ENCODE assay signal across 1 cellular context in genomic region chr15:101526442-101526841, GRCh38.
A peak's percentile ranks its signal among the peaks of the same experiment; 100 is the strongest.
TF ChIP-seq lines count a peak whose summit lies in the region.

No MANE protein-coding gene starts in this region.

TF ChIP-seq in HepG2, 621 proteins besides CTCF, POLR2A, EP300 and RAD21 (continued from another document and continues in another):
- TF ChIP-seq, protein P1, sequence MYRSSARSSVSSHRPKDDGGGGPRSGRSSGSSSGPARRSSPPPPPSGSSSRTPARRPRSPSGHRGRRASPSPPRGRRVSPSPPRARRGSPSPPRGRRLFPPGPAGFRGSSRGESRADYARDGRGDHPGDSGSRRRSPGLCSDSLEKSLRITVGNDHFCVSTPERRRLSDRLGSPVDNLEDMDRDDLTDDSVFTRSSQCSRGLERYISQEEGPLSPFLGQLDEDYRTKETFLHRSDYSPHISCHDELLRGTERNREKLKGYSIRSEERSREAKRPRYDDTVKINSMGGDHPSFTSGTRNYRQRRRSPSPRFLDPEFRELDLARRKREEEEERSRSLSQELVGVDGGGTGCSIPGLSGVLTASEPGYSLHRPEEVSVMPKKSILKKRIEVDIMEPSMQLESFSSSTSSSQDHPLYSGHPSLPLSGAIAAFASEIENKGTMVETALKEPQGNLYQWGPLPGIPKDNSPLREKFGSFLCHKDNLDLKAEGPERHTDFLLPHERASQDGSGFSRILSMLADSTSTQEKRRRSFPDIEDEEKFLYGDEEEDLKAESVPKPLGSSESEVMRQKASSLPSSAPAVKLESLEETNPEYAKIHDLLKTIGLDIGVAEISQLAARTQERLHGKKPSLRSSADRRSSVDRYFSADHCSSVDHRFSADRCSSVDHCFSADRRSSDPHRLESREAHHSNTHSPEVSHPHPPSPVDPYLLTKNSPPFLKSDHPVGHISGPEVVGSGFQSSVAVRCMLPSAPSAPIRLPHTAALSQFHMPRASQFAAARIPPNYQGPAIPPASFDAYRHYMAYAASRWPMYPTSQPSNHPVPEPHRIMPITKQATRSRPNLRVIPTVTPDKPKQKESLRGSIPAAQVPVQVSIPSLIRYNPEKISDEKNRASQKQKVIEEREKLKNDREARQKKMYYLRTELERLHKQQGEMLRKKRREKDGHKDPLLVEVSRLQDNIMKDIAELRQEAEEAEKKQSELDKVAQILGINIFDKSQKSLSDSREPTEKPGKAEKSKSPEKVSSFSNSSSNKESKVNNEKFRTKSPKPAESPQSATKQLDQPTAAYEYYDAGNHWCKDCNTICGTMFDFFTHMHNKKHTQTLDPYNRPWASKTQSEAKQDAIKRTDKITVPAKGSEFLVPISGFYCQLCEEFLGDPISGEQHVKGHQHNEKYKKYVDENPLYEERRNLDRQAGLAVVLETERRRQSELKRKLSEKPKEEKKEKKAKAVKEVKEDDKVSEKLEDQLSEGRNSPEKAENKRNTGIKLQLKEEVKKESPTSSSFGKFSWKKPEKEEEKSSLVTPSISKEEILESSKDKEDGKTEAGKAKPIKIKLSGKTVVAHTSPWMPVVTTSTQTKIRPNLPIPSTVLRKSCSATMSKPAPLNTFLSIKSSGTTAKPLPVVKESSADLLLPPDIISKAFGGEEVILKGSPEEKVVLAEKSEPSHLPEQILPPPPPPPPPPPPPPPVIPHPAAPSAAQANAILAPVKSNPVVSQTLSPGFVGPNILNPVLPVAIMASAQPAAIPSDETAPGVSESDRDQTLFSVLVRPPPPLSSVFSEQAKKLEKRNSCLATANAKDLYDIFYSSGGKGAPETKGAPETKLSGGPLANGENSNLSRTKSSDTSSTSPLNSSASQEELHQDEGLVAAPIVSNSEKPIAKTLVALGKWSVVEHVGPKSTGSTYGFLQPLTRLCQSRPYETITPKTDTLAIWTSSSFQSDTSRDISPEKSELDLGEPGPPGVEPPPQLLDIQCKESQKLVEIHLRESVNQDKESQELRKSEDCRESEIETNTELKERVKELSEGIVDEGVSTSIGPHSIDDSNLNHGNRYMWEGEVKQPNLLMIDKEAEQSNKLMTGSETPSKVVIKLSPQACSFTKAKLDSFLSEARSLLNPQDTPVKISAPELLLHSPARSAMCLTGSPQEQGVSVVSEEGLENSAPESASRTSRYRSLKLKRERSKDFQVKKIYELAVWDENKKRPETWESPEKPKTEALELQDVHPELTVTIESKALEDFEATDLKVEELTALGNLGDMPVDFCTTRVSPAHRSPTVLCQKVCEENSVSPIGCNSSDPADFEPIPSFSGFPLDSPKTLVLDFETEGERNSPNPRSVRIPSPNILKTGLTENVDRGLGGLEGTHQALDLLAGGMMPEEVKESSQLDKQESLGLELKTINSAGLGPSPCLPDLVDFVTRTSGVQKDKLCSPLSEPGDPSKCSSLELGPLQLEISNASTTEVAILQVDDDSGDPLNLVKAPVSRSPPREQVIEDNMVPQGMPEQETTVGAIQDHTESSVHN (CRISPR knock-in tag; IDR thresholded peaks at IDR 0.05): no peak
- no peak for TF ChIP-seq SIX4 (CRISPR knock-in tag; IDR thresholded peaks at IDR 0.05)
- no peak for TF ChIP-seq ZXDC (CRISPR knock-in tag; IDR thresholded peaks at IDR 0.05)
- TF ChIP-seq YEATS2 (CRISPR knock-in tag; IDR thresholded peaks at IDR 0.05; ENCODE audit: borderline replicate concordance): no peak
- TF ChIP-seq ZMAT3 (CRISPR knock-in tag; conservative IDR thresholded peaks at IDR 0.05): 0 out of 2 replicates have a peak, but pooled peaks have one; percentile 27
- no peak for TF ChIP-seq NR2F6 (IDR thresholded peaks at IDR 0.05)
- TF ChIP-seq NR2F6 (CRISPR knock-in tag; IDR thresholded peaks at IDR 0.05): no peak
- TF ChIP-seq, protein P2, sequence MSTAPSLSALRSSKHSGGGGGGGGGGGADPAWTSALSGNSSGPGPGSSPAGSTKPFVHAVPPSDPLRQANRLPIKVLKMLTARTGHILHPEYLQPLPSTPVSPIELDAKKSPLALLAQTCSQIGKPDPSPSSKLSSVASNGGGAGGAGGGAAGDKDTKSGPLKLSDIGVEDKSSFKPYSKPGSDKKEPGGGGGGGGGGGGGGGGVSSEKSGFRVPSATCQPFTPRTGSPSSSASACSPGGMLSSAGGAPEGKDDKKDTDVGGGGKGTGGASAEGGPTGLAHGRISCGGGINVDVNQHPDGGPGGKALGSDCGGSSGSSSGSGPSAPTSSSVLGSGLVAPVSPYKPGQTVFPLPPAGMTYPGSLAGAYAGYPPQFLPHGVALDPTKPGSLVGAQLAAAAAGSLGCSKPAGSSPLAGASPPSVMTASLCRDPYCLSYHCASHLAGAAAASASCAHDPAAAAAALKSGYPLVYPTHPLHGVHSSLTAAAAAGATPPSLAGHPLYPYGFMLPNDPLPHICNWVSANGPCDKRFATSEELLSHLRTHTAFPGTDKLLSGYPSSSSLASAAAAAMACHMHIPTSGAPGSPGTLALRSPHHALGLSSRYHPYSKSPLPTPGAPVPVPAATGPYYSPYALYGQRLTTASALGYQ (CRISPR knock-in tag; IDR thresholded peaks at IDR 0.05): no peak
- peak; percentile 97 for TF ChIP-seq ZBTB33 (CRISPR knock-in tag; IDR thresholded peaks at IDR 0.05)
- no peak for TF ChIP-seq POGZ (CRISPR knock-in tag; IDR thresholded peaks at IDR 0.05)
- TF ChIP-seq ZNF670 (CRISPR knock-in tag; IDR thresholded peaks at IDR 0.05; ENCODE audit: borderline replicate concordance): no peak
- TF ChIP-seq ZNF335 (CRISPR knock-in tag; IDR thresholded peaks at IDR 0.05): no peak
- TF ChIP-seq ZNF24 (IDR thresholded peaks at IDR 0.05): no peak
- TF ChIP-seq ZNF281 (CRISPR knock-in tag; IDR thresholded peaks at IDR 0.05; ENCODE audit: borderline replicate concordance): peak; percentile 71; the same call in 1 of the 2 replicates
- no peak for TF ChIP-seq ZNF557 (CRISPR knock-in tag; IDR thresholded peaks at IDR 0.05)
- no peak for TF ChIP-seq NFKBIZ (CRISPR knock-in tag; IDR thresholded peaks at IDR 0.05)
- TF ChIP-seq CCDC6 (CRISPR knock-in tag; IDR thresholded peaks at IDR 0.05): no peak
- no peak for TF ChIP-seq ZBTB26 (CRISPR knock-in tag; IDR thresholded peaks at IDR 0.05; ENCODE audit: borderline replicate concordance)
- peak; percentile 66 for TF ChIP-seq PRPF4 (IDR thresholded peaks at IDR 0.05; ENCODE audit: low read depth, low read length, poor library complexity, severe bottlenecking)
- no peak for TF ChIP-seq RARA (CRISPR knock-in tag; IDR thresholded peaks at IDR 0.05)
- TF ChIP-seq, protein P3, sequence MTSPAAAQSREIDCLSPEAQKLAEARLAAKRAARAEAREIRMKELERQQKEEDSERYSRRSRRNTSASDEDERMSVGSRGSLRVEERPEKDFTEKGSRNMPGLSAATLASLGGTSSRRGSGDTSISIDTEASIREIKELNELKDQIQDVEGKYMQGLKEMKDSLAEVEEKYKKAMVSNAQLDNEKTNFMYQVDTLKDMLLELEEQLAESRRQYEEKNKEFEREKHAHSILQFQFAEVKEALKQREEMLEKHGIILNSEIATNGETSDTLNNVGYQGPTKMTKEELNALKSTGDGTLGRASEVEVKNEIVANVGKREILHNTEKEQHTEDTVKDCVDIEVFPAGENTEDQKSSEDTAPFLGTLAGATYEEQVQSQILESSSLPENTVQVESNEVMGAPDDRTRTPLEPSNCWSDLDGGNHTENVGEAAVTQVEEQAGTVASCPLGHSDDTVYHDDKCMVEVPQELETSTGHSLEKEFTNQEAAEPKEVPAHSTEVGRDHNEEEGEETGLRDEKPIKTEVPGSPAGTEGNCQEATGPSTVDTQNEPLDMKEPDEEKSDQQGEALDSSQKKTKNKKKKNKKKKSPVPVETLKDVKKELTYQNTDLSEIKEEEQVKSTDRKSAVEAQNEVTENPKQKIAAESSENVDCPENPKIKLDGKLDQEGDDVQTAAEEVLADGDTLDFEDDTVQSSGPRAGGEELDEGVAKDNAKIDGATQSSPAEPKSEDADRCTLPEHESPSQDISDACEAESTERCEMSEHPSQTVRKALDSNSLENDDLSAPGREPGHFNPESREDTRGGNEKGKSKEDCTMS (CRISPR knock-in tag; conservative IDR thresholded peaks at IDR 0.05): no peak
- no peak for TF ChIP-seq JUN (CRISPR knock-in tag; IDR thresholded peaks at IDR 0.05)
- no peak for TF ChIP-seq RNF2 (conservative IDR thresholded peaks at IDR 0.05; ENCODE audit: low read depth)
- TF ChIP-seq PAF1 (CRISPR knock-in tag; IDR thresholded peaks at IDR 0.05): no peak
- TF ChIP-seq GTF2F1 (IDR thresholded peaks at IDR 0.05; ENCODE audit: low read length): no peak
- TF ChIP-seq TRAFD1 (CRISPR knock-in tag; IDR thresholded peaks at IDR 0.05; ENCODE audit: borderline replicate concordance): no peak
- TF ChIP-seq KDM4B (CRISPR knock-in tag; IDR thresholded peaks at IDR 0.05): no peak
- TF ChIP-seq HINFP (CRISPR knock-in tag; IDR thresholded peaks at IDR 0.05; ENCODE audit: low read depth): no peak
